Comparison of ENCODE assay signal across 1 cellular context in genomic region chr4:76305033-76305687, GRCh38.
TF ChIP-seq lines count a peak whose summit lies in the region.

No MANE protein-coding gene starts in this region.

TF ChIP-seq in H1, 55 proteins besides CTCF, POLR2A, EP300 and RAD21:
- TF ChIP-seq SP2 (IDR thresholded peaks at IDR 0.05; ENCODE audit: low read length), result no peak
- 0 out of 2 replicates have a peak, but pooled peaks have one; percentile 3 for TF ChIP-seq SUZ12 (IDR thresholded peaks at IDR 0.05; ENCODE audit: low read length)
